Comparison of ENCODE assay signal across 8 cellular contexts in genomic region chr22:36439481-36440271, GRCh38. TPM values are rescaled to one million over a fixed set of nuclear protein-coding genes. Genes with fewer than 3 reads are reported as not detected.
A peak's percentile ranks its signal among the peaks of the same experiment; 100 is the strongest.
DNase-seq lines count a peak whose midpoint lies in the region; ATAC-seq and TF ChIP-seq lines count a peak whose summit lies in the region.

No MANE protein-coding gene starts in this region.

- TF ChIP-seq POLR2A in GM18505 (IDR thresholded peaks at IDR 0.05; ENCODE audit: borderline replicate concordance, extremely low read depth, insufficient read depth, insufficient read length), result no peak

- POLR2A ChIA-PET in activated naive CD8-positive, alpha-beta T cell treated with anti-CD3 and anti-CD28 coated beads, Interleukin-2, amount 10 ng/mL, durations not matched to agents 7 days and 5 days (lab: Charles Lee), result no interaction called here
- POLR2A ChIA-PET in WTC11 (lab: Charles Lee), result no interaction called here

- DNase-seq in Right ventricle myocardium superior (peak; percentile 63), right atrium auricular region (ENCODE audit: low spot score) (no peak), kidney glomerular epithelial cell (lab: John Stamatoyannopoulos, UW) (peak; percentile 62), upper lobe of right lung (no peak), WTC11 (ENCODE audit: low spot score) (no peak), HuH-7.5 (ENCODE audit: low spot score) (no peak)
- no peak for DNase-seq in activated naive CD8-positive, alpha-beta T cell treated with anti-CD3 and anti-CD28 coated beads, Interleukin-2, amount 10 ng/mL, durations not matched to agents 7 days and 5 days

- no peaks in the 10 kb centered on the region for H3K36me3 Mint-ChIP-seq in activated naive CD8-positive, alpha-beta T cell treated with anti-CD3 and anti-CD28 coated beads, Interleukin-2, amount 10 ng/mL, durations not matched to agents 7 days and 5 days
- H3K36me3 Mint-ChIP-seq in WTC11, result no peaks in the 10 kb centered on the region

- H3K27ac ChIP-seq in right atrium auricular region (peak overlapping the region in 1 of 2 donors; percentile 52), upper lobe of right lung (peak overlapping the region; percentile 2)

- no peaks in the 10 kb centered on the region for H3K9me3 ChIP-seq in right atrium auricular region
- H3K9me3 ChIP-seq in upper lobe of right lung, result no peaks in the 10 kb centered on the region

- H3K27me3 ChIP-seq in right atrium auricular region (no peaks in the 10 kb centered on the region), upper lobe of right lung (no peaks in the 10 kb centered on the region)

- H3K27ac Mint-ChIP-seq in activated naive CD8-positive, alpha-beta T cell treated with anti-CD3 and anti-CD28 coated beads, Interleukin-2, amount 10 ng/mL, durations not matched to agents 7 days and 5 days, result peak overlapping the region; percentile 3
- H3K27ac Mint-ChIP-seq in WTC11, result no peak overlapping the region; the same call in 1 of the 2 replicates

- CTCF ChIA-PET in WTC11 (lab: Charles Lee), result interaction anchor here (2.4 kb wide), 1 partner anchor 31 kb away, joined by 9 read pairs; no protein-coding TSS in a partner anchor

- H3K4me3 Mint-ChIP-seq in activated naive CD8-positive, alpha-beta T cell treated with anti-CD3 and anti-CD28 coated beads, Interleukin-2, amount 10 ng/mL, durations not matched to agents 7 days and 5 days, result no peak overlapping the region
- H3K4me3 Mint-ChIP-seq in WTC11, result no peak overlapping the region

- peaks cover 36% of the 10 kb centered on the region for H3K4me1 Mint-ChIP-seq in activated naive CD8-positive, alpha-beta T cell treated with anti-CD3 and anti-CD28 coated beads, Interleukin-2, amount 10 ng/mL, durations not matched to agents 7 days and 5 days
- peaks cover 33% of the 10 kb centered on the region for H3K4me1 Mint-ChIP-seq in WTC11

- no peak overlapping the region for H3K4me3 ChIP-seq in right atrium auricular region
- no peak overlapping the region for H3K4me3 ChIP-seq in upper lobe of right lung

- ATAC-seq in Right ventricle myocardium superior (ENCODE audit: poor library complexity), result peak; percentile 75
- no peak for ATAC-seq in activated naive CD8-positive, alpha-beta T cell treated with anti-CD3 and anti-CD28 coated beads, Interleukin-2, amount 10 ng/mL, durations not matched to agents 7 days and 5 days (ENCODE audit: low read depth)
- peak; percentile 33 for ATAC-seq in upper lobe of right lung
- no peak for ATAC-seq in WTC11
- no peak for ATAC-seq in GM18505 (IDR thresholded peaks at IDR 0.05; ENCODE audit: unreplicated experiment)

- H3K36me3 ChIP-seq in right atrium auricular region, result no peaks in the 10 kb centered on the region
- H3K36me3 ChIP-seq in upper lobe of right lung, result no peaks in the 10 kb centered on the region

- intact Hi-C loops in Right ventricle myocardium superior (cut with DNase I), result no loop called here
- intact Hi-C loops in upper lobe of right lung (cut with DNase I), result no loop called here

- H3K4me1 ChIP-seq in right atrium auricular region (peaks cover 0 to 19% of the 10 kb centered on the region in 2 donors), upper lobe of right lung (peaks cover 17% of the 10 kb centered on the region)

- no peaks in the 10 kb centered on the region for H3K27me3 Mint-ChIP-seq in activated naive CD8-positive, alpha-beta T cell treated with anti-CD3 and anti-CD28 coated beads, Interleukin-2, amount 10 ng/mL, durations not matched to agents 7 days and 5 days
- no peaks in the 10 kb centered on the region for H3K27me3 Mint-ChIP-seq in WTC11 (ENCODE audit: low read depth)

- H3K9me3 Mint-ChIP-seq in activated naive CD8-positive, alpha-beta T cell treated with anti-CD3 and anti-CD28 coated beads, Interleukin-2, amount 10 ng/mL, durations not matched to agents 7 days and 5 days, result no peaks in the 10 kb centered on the region
- H3K9me3 Mint-ChIP-seq in WTC11, result no peaks in the 10 kb centered on the region

- TF ChIP-seq CTCF in right atrium auricular region (IDR thresholded peaks at IDR 0.05) (no peak), upper lobe of right lung (IDR thresholded peaks at IDR 0.05) (no peak), WTC11 (IDR thresholded peaks at IDR 0.05) (no peak)

TF ChIP-seq in WTC11, 78 proteins besides CTCF, POLR2A, EP300 and RAD21 (continues in another document):
- no peak for TF ChIP-seq CREB1 (CRISPR knock-in tag; IDR thresholded peaks at IDR 0.05)
- TF ChIP-seq ARID4B (CRISPR knock-in tag; IDR thresholded peaks at IDR 0.05; ENCODE audit: borderline replicate concordance), result no peak
- TF ChIP-seq JAZF1 (CRISPR knock-in tag; IDR thresholded peaks at IDR 0.05), result no peak
- TF ChIP-seq ZNF121 (CRISPR knock-in tag; IDR thresholded peaks at IDR 0.05), result no peak
- TF ChIP-seq IRF1 (CRISPR knock-in tag; IDR thresholded peaks at IDR 0.05), result no peak
- TF ChIP-seq RELA (CRISPR knock-in tag; IDR thresholded peaks at IDR 0.05; ENCODE audit: borderline replicate concordance), result no peak
- TF ChIP-seq MLX (CRISPR knock-in tag; IDR thresholded peaks at IDR 0.05), result no peak
- TF ChIP-seq ATF2 (CRISPR knock-in tag; IDR thresholded peaks at IDR 0.05; ENCODE audit: borderline replicate concordance, low read depth), result no peak
- TF ChIP-seq SOX15 (CRISPR knock-in tag; IDR thresholded peaks at IDR 0.05), result no peak

RNA-seq across cellular contexts. Expression of gene TXN2, which starts 41.8 kb away (rescaled TPM):
- total RNA-seq in Right ventricle myocardium superior (123 TPM), right atrium auricular region (10 to 100 TPM; 70.6 to 82.1 TPM), upper lobe of right lung (54.2 TPM), WTC11 (2021) (57.6 to 61.6 TPM (median 58.8 TPM) in 3 replicates)
- total RNA-seq in activated naive CD8-positive, alpha-beta T cell treated with anti-CD3 and anti-CD28 coated beads, Interleukin-2, amount 10 ng/mL, durations not matched to agents 7 days and 5 days, result 10 to 100 TPM; 64.5 to 64.6 TPM

RNA-seq across cellular contexts. Expression of gene MYH9, which starts 51.9 kb away (rescaled TPM):
- total RNA-seq in Right ventricle myocardium superior (138 TPM), right atrium auricular region (100 to 1,000 TPM; 125 to 229 TPM), upper lobe of right lung (842 TPM), WTC11 (2021) (272 to 288 TPM (median 277 TPM) in 3 replicates)
- total RNA-seq in activated naive CD8-positive, alpha-beta T cell treated with anti-CD3 and anti-CD28 coated beads, Interleukin-2, amount 10 ng/mL, durations not matched to agents 7 days and 5 days, result 100 to 1,000 TPM; 803 to 821 TPM

Comparison
In these comparisons a context has a peak if more than half of its experiments do, and no peak if none do; other contexts are left out.
1. DNase-seq: peak in Right ventricle myocardium superior (single experiment) and kidney glomerular epithelial cell (single experiment); none in right atrium auricular region (single experiment), activated naive CD8-positive, alpha-beta T cell treated with anti-CD3 and anti-CD28 coated beads, Interleukin-2, amount 10 ng/mL, durations not matched to agents 7 days and 5 days (single experiment), upper lobe of right lung (single experiment), WTC11 (single experiment) and HuH-7.5 (single experiment).
2. ATAC-seq: peak in Right ventricle myocardium superior (single experiment) and upper lobe of right lung (single experiment); none in activated naive CD8-positive, alpha-beta T cell treated with anti-CD3 and anti-CD28 coated beads, Interleukin-2, amount 10 ng/mL, durations not matched to agents 7 days and 5 days (single experiment), WTC11 (single experiment) and GM18505 (single experiment).